2 cellular contexts compared by ENCODE assay signal in the genomic region with DNA sequence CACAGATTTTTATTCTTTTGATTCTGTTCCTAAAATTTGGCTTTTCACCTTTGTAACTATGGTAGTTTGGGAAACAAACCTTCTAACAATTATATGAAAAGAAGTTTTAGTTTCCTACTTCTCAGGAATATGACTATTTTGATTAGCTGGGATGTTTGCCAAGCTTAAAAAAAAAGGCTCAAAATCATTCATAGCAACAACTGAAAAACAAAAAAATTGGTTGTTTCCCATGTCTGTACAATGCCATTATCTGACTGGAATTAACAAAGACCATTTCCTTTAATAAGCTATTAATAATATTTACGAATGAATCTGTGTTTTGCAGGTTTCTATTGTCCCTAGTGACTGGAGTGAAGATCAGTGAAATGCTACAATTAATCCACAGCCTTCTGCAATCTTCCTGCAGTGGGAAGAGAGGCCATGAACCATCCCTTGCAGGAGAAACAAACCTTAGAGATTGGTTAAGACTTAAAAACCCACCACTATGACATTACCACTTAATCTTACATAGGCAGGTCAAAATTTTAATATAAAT.
TF ChIP-seq lines count a peak whose summit lies in the region.

No MANE protein-coding gene starts in this region.

TF ChIP-seq in HEK293, 187 proteins besides CTCF, POLR2A, EP300 and RAD21:
- TF ChIP-seq ZNF324 (tag by site-specific recombination; IDR thresholded peaks at IDR 0.05) (no peak), ZNF404 (tag by site-specific recombination; IDR thresholded peaks at IDR 0.05) (no peak), ZNF24 (tag by site-specific recombination; IDR thresholded peaks at IDR 0.05) (no peak), ZNF610 (tag by site-specific recombination; IDR thresholded peaks at IDR 0.05; ENCODE audit: borderline replicate concordance) (no peak), ZBTB17 (tag by site-specific recombination; IDR thresholded peaks at IDR 0.05) (peak; percentile 54), PRDM1 (tag by site-specific recombination; IDR thresholded peaks at IDR 0.05) (0 out of 2 replicates have a peak, but pooled peaks have one; percentile 7), WT1 (tag by site-specific recombination; IDR thresholded peaks at IDR 0.05) (no peak)

TF ChIP-seq in GM12878, 131 proteins besides CTCF, POLR2A, EP300 and RAD21:
- TF ChIP-seq KDM1A (IDR thresholded peaks at IDR 0.05; ENCODE audit: borderline replicate concordance): no peak
- no peak for TF ChIP-seq ZZZ3 (IDR thresholded peaks at IDR 0.05; ENCODE audit: control insufficient read depth, insufficient read length, low read depth)
- TF ChIP-seq CHD2 (IDR thresholded peaks at IDR 0.05; ENCODE audit: borderline replicate concordance, low read depth, low read length): no peak
- TF ChIP-seq CEBPB (IDR thresholded peaks at IDR 0.05; ENCODE audit: borderline replicate concordance in 1 of 2, low read depth in 2 of 2, low read length in 2 of 2): no peak
- TF ChIP-seq ZNF384 (IDR thresholded peaks at IDR 0.05; ENCODE audit: borderline replicate concordance, low read depth, low read length): no peak
- TF ChIP-seq, protein P1, sequence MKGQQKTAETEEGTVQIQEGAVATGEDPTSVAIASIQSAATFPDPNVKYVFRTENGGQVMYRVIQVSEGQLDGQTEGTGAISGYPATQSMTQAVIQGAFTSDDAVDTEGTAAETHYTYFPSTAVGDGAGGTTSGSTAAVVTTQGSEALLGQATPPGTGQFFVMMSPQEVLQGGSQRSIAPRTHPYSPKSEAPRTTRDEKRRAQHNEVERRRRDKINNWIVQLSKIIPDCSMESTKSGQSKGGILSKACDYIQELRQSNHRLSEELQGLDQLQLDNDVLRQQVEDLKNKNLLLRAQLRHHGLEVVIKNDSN (IDR thresholded peaks at IDR 0.05; ENCODE audit: borderline replicate concordance, extremely low read length, insufficient read depth, low read depth, low read length): no peak
- no peak for TF ChIP-seq TBL1XR1 (IDR thresholded peaks at IDR 0.05; ENCODE audit: low read depth, low read length)
- TF ChIP-seq GABPA (IDR thresholded peaks at IDR 0.05; ENCODE audit: low read depth): no peak
TF ChIP-seq in GM12878: peak in this region for 0.
